ENCODE assay signal across 12 cellular contexts in the genomic region with DNA sequence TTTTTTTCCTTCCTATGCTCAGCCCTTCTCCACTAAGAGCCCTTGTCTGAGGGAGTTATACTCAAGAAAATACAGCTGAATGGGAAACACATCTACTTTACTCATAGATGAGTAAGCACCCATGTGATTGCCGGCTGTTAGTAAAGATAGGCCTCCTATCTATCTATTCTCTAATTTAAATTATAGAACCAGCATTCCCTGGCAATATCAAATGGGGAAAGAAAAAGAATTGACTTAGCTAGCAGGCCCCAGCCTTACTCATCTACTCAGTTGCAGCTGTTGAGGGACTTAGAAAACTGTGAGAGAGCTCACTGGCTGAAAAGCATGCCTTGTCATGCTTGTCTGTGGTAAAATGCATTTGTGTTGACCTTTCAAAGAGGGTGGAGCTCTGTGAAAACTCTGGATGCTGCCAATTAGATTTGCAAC. TPM values are rescaled to one million over a fixed set of nuclear protein-coding genes. Genes with fewer than 3 reads are reported as not detected.
DNase-seq lines count a peak whose midpoint lies in the region; ATAC-seq and TF ChIP-seq lines count a peak whose summit lies in the region.
"Had no signal": no experiment of that assay in that cellular context is flagged by ENCODE, and none has a peak within 500 bp of the region (broad histone marks: within the 10 kb centered on the region; RNA-seq: fewer than 3 reads in every experiment).

No MANE protein-coding gene starts in this region.

- peaks cover 26% of the 10 kb centered on the region for H3K4me1 ChIP-seq in GM23248 (ENCODE audit: insufficient read depth)
- H3K4me1 ChIP-seq in SJSA1 (replicated peaks), result peaks cover 12% of the 10 kb centered on the region
- no peaks in the 10 kb centered on the region for H3K4me1 ChIP-seq in fibroblast of lung (ENCODE audit: control insufficient read depth, extremely low read depth, insufficient read depth, low read length)
- H3K4me1 ChIP-seq: pancreas had no signal

- WGBS in GM23248 (ENCODE audit: low coverage in 1 of 2, low lambda C conversion rate in 2 of 2, missing lambda C conversion rate in 2 of 2), 2 experiments, result 0 to 2% methylated on average over 1 of the region's 1 CpG

- peak; percentile 77 for DNase-seq in GM23248
- DNase-seq in SJSA1 (ENCODE audit: low read depth in 1 of 2, low spot score in 2 of 2), result peak in 1 of 2 experiments; percentile 25
- DNase-seq in fibroblast of lung (ENCODE audit: low read depth in 2 of 2), result peak; percentile 73 to 79
- peak; percentile 5 for DNase-seq in pulmonary artery endothelial cell (ENCODE audit: low read depth, low spot score)
- DNase-seq in NCI-H146 (lab: John Stamatoyannopoulos, UW), result no peak
- DNase-seq: activated effector memory CD4-positive, alpha-beta T cell treated with Interleukin-2 at 50 U/mL for 16 hours; DND-41; NCI-H187; pancreas had no signal

- H2AFZ ChIP-seq in GM23248 (no peak overlapping the region), fibroblast of lung (ENCODE audit: low read length) (no peak overlapping the region)

- ATAC-seq in HG03139 (IDR thresholded peaks at IDR 0.05; ENCODE audit: unreplicated experiment) (no peak), HG03442 (IDR thresholded peaks at IDR 0.05; ENCODE audit: unreplicated experiment) (no peak), HG03045 (IDR thresholded peaks at IDR 0.05; ENCODE audit: unreplicated experiment) (no peak)

- in situ Hi-C loops in GM23248 (cut with MboI), result no loop called here

- H3K27ac ChIP-seq in GM23248 (peak overlapping the region; percentile 58), SJSA1 (peak overlapping the region; percentile 45; the same call in 1 of the 2 replicates), fibroblast of lung (ENCODE audit: insufficient read depth, low read length) (peak overlapping the region; percentile 18)
- H3K27ac ChIP-seq: pancreas had no signal

- H3K4me3 ChIP-seq in GM23248 (0 out of 2 replicates have a peak overlapping the region, but pooled peaks have one; percentile 27), SJSA1 (no peak overlapping the region), fibroblast of lung (replicated peaks in 1 of 4; ENCODE audit: control extremely low read depth in 1 of 4, insufficient read depth in 1 of 4, low read depth in 3 of 4, low read length in 4 of 4) (no peak overlapping the region)
- H3K4me3 ChIP-seq: pancreas had no signal

- peak overlapping the region; percentile 39 for H3K4me2 ChIP-seq in GM23248 (ENCODE audit: unreplicated experiment)
- H3K4me2 ChIP-seq in fibroblast of lung (ENCODE audit: extremely low read depth, insufficient read depth, low read length), result no peak overlapping the region

- H3K36me3 ChIP-seq in GM23248 (ENCODE audit: low read depth), result peaks cover 30% of the 10 kb centered on the region
- H3K36me3 ChIP-seq in SJSA1, result peaks cover 34% of the 10 kb centered on the region
- H3K36me3 ChIP-seq in fibroblast of lung (ENCODE audit: control insufficient read depth, insufficient read depth, low read length), result peaks cover 1% of the 10 kb centered on the region

- no peaks in the 10 kb centered on the region for H3K9me2 ChIP-seq in GM23248 (ENCODE audit: insufficient read depth)

- H3F3A ChIP-seq in GM23248 (ENCODE audit: insufficient read depth), result peaks cover 20% of the 10 kb centered on the region

- TF ChIP-seq CTCF in fibroblast of lung (conservative IDR thresholded peaks at IDR 0.05 in 1 of 2, IDR thresholded peaks at IDR 0.05 in 1 of 2; ENCODE audit: low read depth in 1 of 2, low read length in 2 of 2), result no peak

- H3K79me2 ChIP-seq in GM23248 (ENCODE audit: insufficient read depth), result peaks cover 16% of the 10 kb centered on the region; the same call in 1 of the 2 replicates
- no peaks in the 10 kb centered on the region for H3K79me2 ChIP-seq in fibroblast of lung (ENCODE audit: control insufficient read depth, insufficient read depth, low read length)

- H4K20me1 ChIP-seq in GM23248 (ENCODE audit: insufficient read depth) (no peaks in the 10 kb centered on the region), fibroblast of lung (ENCODE audit: control insufficient read depth, extremely low read depth, insufficient read depth, low read length) (no peaks in the 10 kb centered on the region)

- H3K27me3 ChIP-seq in GM23248 (replicated peaks; ENCODE audit: insufficient read depth) (no peaks in the 10 kb centered on the region), SJSA1 (replicated peaks) (no peaks in the 10 kb centered on the region), fibroblast of lung (ENCODE audit: control insufficient read depth, insufficient read depth, low read length) (no peaks in the 10 kb centered on the region)
- H3K27me3 ChIP-seq: pancreas had no signal

- H3K9me3 ChIP-seq in GM23248 (ENCODE audit: low read depth), result no peaks in the 10 kb centered on the region
- no peaks in the 10 kb centered on the region for H3K9me3 ChIP-seq in SJSA1 (replicated peaks)
- no peaks in the 10 kb centered on the region for H3K9me3 ChIP-seq in fibroblast of lung (ENCODE audit: control insufficient read depth, insufficient read depth, low read depth, low read length)
- H3K9me3 ChIP-seq: pancreas had no signal

- H3K9ac ChIP-seq in GM23248 (peak overlapping the region; percentile 26; the same call in 1 of the 2 replicates), fibroblast of lung (ENCODE audit: insufficient read depth, low read length) (no peak overlapping the region)

RNA-seq across cellular contexts. Expression of gene GOLGA4, which starts 48.2 kb away (rescaled TPM):
- 34.5 and 41.6 TPM in 2 replicates for total RNA-seq in GM23248 (2014; rRNA removed; shearing (Covaris generic))
- polyA plus RNA-seq in GM23248 (2016; fragmentation: Nextera tagmentation; extraction: Ambion mirVana), result 52.1 and 60.0 TPM in 2 replicates
- 45.3 and 51.5 TPM in 2 replicates for total RNA-seq in SJSA1 (2014; rRNA removed; shearing (Covaris generic))
- 73.4 and 95.1 TPM in 2 replicates for total RNA-seq in fibroblast of lung
- 35.9 and 48.0 TPM in 2 replicates for polyA plus RNA-seq in fibroblast of lung
- polyA plus RNA-seq in fibroblast of lung (2012), result 37.5 and 47.9 TPM in 2 replicates
- polyA minus RNA-seq in fibroblast of lung (ENCODE audit: low replicate concordance), result 10.5 and 12.5 TPM in 2 replicates
- 45.8 and 88.4 TPM in 2 replicates for total RNA-seq in pulmonary artery endothelial cell
